12 cellular contexts compared by ENCODE assay signal in the genomic region with DNA sequence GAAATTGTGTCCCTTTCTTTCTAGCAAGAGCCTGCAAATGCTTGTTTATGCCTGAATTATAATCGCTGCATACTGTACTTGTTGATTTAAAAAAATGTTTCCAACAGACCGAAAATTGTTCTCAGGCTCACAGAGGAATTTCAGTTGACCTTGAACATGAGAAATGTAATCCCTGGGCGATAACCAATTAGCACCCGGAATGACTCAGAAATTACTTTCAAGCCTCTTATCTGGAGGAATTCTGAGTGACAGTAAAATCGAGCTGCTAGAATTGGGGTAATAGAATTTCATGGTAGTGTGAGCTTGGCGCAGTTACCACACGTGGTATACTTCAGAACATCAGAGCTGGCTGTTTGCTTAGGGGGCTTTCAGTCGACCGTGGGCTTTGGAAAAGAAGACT.
"Had no signal": no experiment of that assay in that cellular context is flagged by ENCODE, and none has a peak within 500 bp of the region (broad histone marks: within the 10 kb centered on the region; RNA-seq: fewer than 3 reads in every experiment).

No MANE protein-coding gene starts in this region.

- DNase-seq: activated CD4-positive, alpha-beta T cell treated with anti-CD3 and anti-CD28 coated beads for 4 hours; activated CD8-positive, alpha-beta memory T cell treated with anti-CD3 and anti-CD28 coated beads, Interleukin-2, amount 50 U/mL, for 48 hours; activated CD8-positive, alpha-beta T cell treated with anti-CD3 and anti-CD28 coated beads for 36 hours; activated naive CD4-positive, alpha-beta T cell treated with Interleukin-2 at 50 U/mL for 16 hours; glutamatergic neuron; stimulated activated CD4-positive, alpha-beta T cell treated with anti-CD3 and anti-CD28 coated beads, Interleukin-4, amount 100 ng/mL, for 4 hours; stomach; T-helper 9 cell had no signal

- H3K4me3 ChIP-seq: esophagus muscularis mucosa, stomach, tibial nerve had no signal

- H3K36me3 ChIP-seq: esophagus muscularis mucosa, tibial nerve had no signal

- H3K27me3 ChIP-seq: esophagus muscularis mucosa, stomach, tibial nerve had no signal

- H3K27ac ChIP-seq: esophagus muscularis mucosa had no signal

- FAIRE-seq: endometrium, islet of Langerhans had no signal

- H3K9me3 ChIP-seq: esophagus muscularis mucosa, stomach, tibial nerve had no signal

- ATAC-seq: activated CD8-positive, alpha-beta T cell treated with anti-CD3 and anti-CD28 coated beads for 36 hours had no signal

- H3K4me1 ChIP-seq: esophagus muscularis mucosa, stomach had no signal
